Comparison of ENCODE assay signal across 23 cellular contexts in the genomic region with DNA sequence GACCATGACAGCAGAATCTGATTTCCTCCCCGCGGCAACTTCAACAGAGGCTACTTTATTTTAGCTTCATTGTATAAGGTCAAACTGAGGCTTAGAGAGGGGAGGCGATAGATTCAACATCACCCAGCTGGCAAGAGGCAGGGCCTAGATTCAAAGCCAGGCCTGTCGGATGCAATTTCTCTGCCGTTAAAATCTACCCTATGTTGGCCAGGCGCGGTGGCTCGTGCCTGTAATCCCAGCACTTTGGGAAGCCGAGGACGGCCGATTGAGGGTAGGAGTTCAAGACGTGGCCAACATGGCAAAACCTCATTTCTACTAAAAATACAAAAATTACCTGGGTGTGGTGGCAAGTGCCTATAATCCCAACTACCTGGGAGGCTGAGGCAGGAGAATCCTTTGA.
DNase-seq lines count a peak whose midpoint lies in the region; ATAC-seq and TF ChIP-seq lines count a peak whose summit lies in the region.
"Had no signal": no experiment of that assay in that cellular context is flagged by ENCODE, and none has a peak within 500 bp of the region (broad histone marks: within the 10 kb centered on the region; RNA-seq: fewer than 3 reads in every experiment).

No MANE protein-coding gene starts in this region.

- H3K23ac ChIP-seq in neuronal stem cell (ENCODE audit: low read depth, low read length, poor library complexity): no peak overlapping the region

- H3K79me2 ChIP-seq in osteoblast (ENCODE audit: insufficient read depth, low read length): no peaks in the 10 kb centered on the region

- no peak overlapping the region for H3K4me3 Mint-ChIP-seq in chondrocyte (ENCODE audit: unreplicated experiment)
- H3K4me3 Mint-ChIP-seq: CD14-positive monocyte; CD4-positive, alpha-beta memory T cell; CD4-positive, CD25-positive, alpha-beta regulatory T cell; CD8-positive, alpha-beta memory T cell had no signal

- no peaks in the 10 kb centered on the region for H3K36me3 ChIP-seq in neuronal stem cell (replicated peaks in 1 of 2; ENCODE audit: control insufficient read depth in 2 of 2, insufficient read depth in 2 of 2, low read length in 2 of 2)
- no peaks in the 10 kb centered on the region for H3K36me3 ChIP-seq in osteoblast (ENCODE audit: insufficient read depth, low read length)
- H3K36me3 ChIP-seq: BE2C, BLaER1 had no signal

- no peak for ATAC-seq in GM21360 (IDR thresholded peaks at IDR 0.05; ENCODE audit: unreplicated experiment)
- ATAC-seq: A549, GM12878 had no signal

- no peak for TF ChIP-seq CTCF in chondrocyte (IDR thresholded peaks at IDR 0.05)
- no peak for TF ChIP-seq CTCF in osteoblast (IDR thresholded peaks at IDR 0.05; ENCODE audit: extremely low read depth, low read depth, low read length)

- H2AFZ ChIP-seq in neuronal stem cell (ENCODE audit: low read length) (peak overlapping the region; percentile 46), osteoblast (ENCODE audit: low read length) (no peak overlapping the region)

- no peak overlapping the region for H3K9ac ChIP-seq in neuronal stem cell (ENCODE audit: low read depth, low read length, poor library complexity)
- H3K9ac ChIP-seq: BLaER1 had no signal

- WGBS in neuronal stem cell (ENCODE audit: extremely low coverage in 2 of 2, insufficient read length in 2 of 2, insufficient replicate concordance in 1 of 2), 2 donors: no CpG with 5 or more reads among the region's 12 CpGs

- H2BK12ac ChIP-seq in neuronal stem cell (ENCODE audit: low read length): no peak overlapping the region

- H3K9me3 ChIP-seq in neuronal stem cell (replicated peaks in 1 of 2; ENCODE audit: control insufficient read depth in 2 of 2, insufficient read depth in 1 of 2, low read depth in 1 of 2, low read length in 2 of 2) (no peaks in the 10 kb centered on the region), osteoblast (ENCODE audit: low read depth, low read length) (no peaks in the 10 kb centered on the region)
- H3K9me3 ChIP-seq: BE2C had no signal

- H3K4ac ChIP-seq in neuronal stem cell (ENCODE audit: low read length): no peak overlapping the region

- no peaks in the 10 kb centered on the region for H3K79me1 ChIP-seq in neuronal stem cell (ENCODE audit: low read depth, low read length)

- peaks cover 7% of the 10 kb centered on the region for H3K9me3 Mint-ChIP-seq in chondrocyte (ENCODE audit: low read depth)
- H3K9me3 Mint-ChIP-seq: CD4-positive, CD25-positive, alpha-beta regulatory T cell; CD8-positive, alpha-beta memory T cell had no signal

- H2BK15ac ChIP-seq in neuronal stem cell (ENCODE audit: low read length): no peak overlapping the region

- no peak overlapping the region for H3K14ac ChIP-seq in neuronal stem cell (ENCODE audit: low read length)

- H3K4me2 ChIP-seq in neuronal stem cell (ENCODE audit: insufficient read depth, low read length, poor library complexity, severe bottlenecking) (no peak overlapping the region), osteoblast (ENCODE audit: insufficient read depth, low read length) (no peak overlapping the region)
- H3K4me2 ChIP-seq: A549, BLaER1 had no signal

- no peak overlapping the region for H4K8ac ChIP-seq in neuronal stem cell (ENCODE audit: low read depth, low read length)

- H3K18ac ChIP-seq in neuronal stem cell (ENCODE audit: low read length): no peak overlapping the region

- H2BK120ac ChIP-seq in neuronal stem cell (ENCODE audit: low read depth, low read length): no peak overlapping the region

- DNase-seq in chondrocyte (ENCODE audit: low spot score) (peak; percentile 39), neuronal stem cell (ENCODE audit: low spot score) (no peak), posterior vena cava (ENCODE audit: low spot score) (peak; percentile 53), osteoblast (ENCODE audit: insufficient read length, low spot score, missing footprints) (no peak)
- DNase-seq: BE2C; C1 segment of cervical spinal cord; CD4-positive, alpha-beta memory T cell; CD4-positive, CD25-positive, alpha-beta regulatory T cell; CD8-positive, alpha-beta memory T cell; COR-L47; DMS 273 treated with DMSO at 0.1 percent for 48 hours; DMS153; DMS53; DMS79; DND-41; EL; GDM1 had no signal

- H2BK5ac ChIP-seq in neuronal stem cell (ENCODE audit: low read length): no peak overlapping the region

- no peak overlapping the region for H2AK5ac ChIP-seq in neuronal stem cell (ENCODE audit: low read depth, low read length)

- H3K4me1 Mint-ChIP-seq in chondrocyte (ENCODE audit: low read depth): no peaks in the 10 kb centered on the region
- H3K4me1 Mint-ChIP-seq: CD4-positive, CD25-positive, alpha-beta regulatory T cell; CD8-positive, alpha-beta memory T cell had no signal

- no peaks in the 10 kb centered on the region for H3K27me3 Mint-ChIP-seq in chondrocyte (ENCODE audit: low read depth)
- H3K27me3 Mint-ChIP-seq: CD4-positive, alpha-beta memory T cell; CD4-positive, CD25-positive, alpha-beta regulatory T cell had no signal

- H3K27ac ChIP-seq in neuronal stem cell (replicated peaks; ENCODE audit: low read length): no peak overlapping the region
- H3K27ac ChIP-seq in osteoblast (ENCODE audit: low read depth, low read length): no peak overlapping the region
- H3K27ac ChIP-seq: 22Rv1, A549, BLaER1 had no signal

- intact Hi-C loops in posterior vena cava (cut with DNase I): no loop called here

- no peaks in the 10 kb centered on the region for H3K4me1 ChIP-seq in neuronal stem cell (ENCODE audit: control insufficient read depth in 2 of 2, insufficient read depth in 1 of 2, low read depth in 1 of 2, low read length in 2 of 2)
- no peaks in the 10 kb centered on the region for H3K4me1 ChIP-seq in osteoblast (ENCODE audit: insufficient read depth, low read length)
- H3K4me1 ChIP-seq: A549, BE2C, BLaER1 had no signal

- no peak overlapping the region for H3K27ac Mint-ChIP-seq in chondrocyte (ENCODE audit: unreplicated experiment)
- H3K27ac Mint-ChIP-seq: CD4-positive, alpha-beta memory T cell; CD4-positive, CD25-positive, alpha-beta regulatory T cell had no signal

- no peaks in the 10 kb centered on the region for H3K27me3 ChIP-seq in neuronal stem cell (ENCODE audit: control insufficient read depth in 3 of 3, insufficient read depth in 3 of 3, low read depth in 1 of 3, low read length in 3 of 3)
- peaks cover 11% of the 10 kb centered on the region for H3K27me3 ChIP-seq in osteoblast (ENCODE audit: insufficient read depth, low read length)
- H3K27me3 ChIP-seq: BE2C, BLaER1 had no signal

- H4K20me1 ChIP-seq in osteoblast (ENCODE audit: insufficient read depth, low read length): no peaks in the 10 kb centered on the region
- H4K20me1 ChIP-seq: BLaER1 had no signal

- H3K36me3 Mint-ChIP-seq in chondrocyte (ENCODE audit: low read depth): no peaks in the 10 kb centered on the region
- H3K36me3 Mint-ChIP-seq: CD14-positive monocyte; CD4-positive, alpha-beta memory T cell; CD4-positive, CD25-positive, alpha-beta regulatory T cell; CD8-positive, alpha-beta memory T cell had no signal

- H3K4me3 ChIP-seq in neuronal stem cell (ENCODE audit: low read length in 2 of 2): no peak overlapping the region
- no peak overlapping the region for H3K4me3 ChIP-seq in osteoblast (ENCODE audit: insufficient read depth, low read length)
- H3K4me3 ChIP-seq: A549, BLaER1, GM12878 had no signal

- H4K91ac ChIP-seq in neuronal stem cell (ENCODE audit: low read depth, low read length, poor library complexity): no peak overlapping the region

Comparison
In these comparisons a context has a peak if more than half of its experiments do, and no peak if none do; other contexts are left out.
1. DNase-seq: peak in chondrocyte (single experiment) and posterior vena cava (single experiment); none in neuronal stem cell (single experiment) and osteoblast (single experiment).